In the genomic region with DNA sequence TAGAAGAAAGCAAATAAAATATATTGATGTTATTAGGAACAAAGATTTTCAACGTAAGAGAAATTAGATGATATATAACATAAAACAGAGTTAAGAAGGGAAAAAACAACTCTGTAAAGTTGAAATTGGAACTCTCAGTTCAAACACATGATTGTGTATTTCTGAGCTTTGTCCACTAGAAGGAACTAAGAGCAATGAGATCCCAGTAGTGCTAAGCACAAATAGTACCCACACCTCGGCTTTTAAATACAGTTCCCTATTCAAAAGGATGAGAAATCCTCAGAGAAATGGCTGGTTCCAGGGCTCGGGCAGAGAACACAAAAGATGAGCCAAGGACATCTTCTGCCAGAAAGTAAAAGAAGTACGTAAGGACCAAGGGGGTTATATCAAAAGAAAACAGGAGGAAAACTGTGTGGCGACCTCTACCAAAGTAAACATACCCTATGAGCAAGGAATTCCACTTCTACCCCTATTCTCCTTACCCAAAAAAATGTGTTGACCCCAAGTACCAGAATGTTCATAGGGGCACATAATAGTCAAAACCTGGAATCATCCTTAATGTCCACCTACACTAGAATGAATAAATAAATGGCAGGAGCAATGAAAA, we compare ENCODE assay signal across 9 cellular contexts.
A peak's percentile ranks its signal among the peaks of the same experiment; 100 is the strongest.
DNase-seq lines count a peak whose midpoint lies in the region; ATAC-seq lines count a peak whose summit lies in the region.
"Had no signal": no experiment of that assay in that cellular context is flagged by ENCODE, and none has a peak within 500 bp of the region (broad histone marks: within the 10 kb centered on the region; RNA-seq: fewer than 3 reads in every experiment).

No MANE protein-coding gene starts in this region.

- ATAC-seq in HG03457 (IDR thresholded peaks at IDR 0.05; ENCODE audit: unreplicated experiment), result no peak

- peak; percentile 65 for DNase-seq in NCI-H1092 treated with DMSO at 0.1 percent for 48 hours (lab: John Stamatoyannopoulos, UW)
- no peak for DNase-seq in NCI-H1092 (lab: John Stamatoyannopoulos, UW)
- peak; percentile 57 for DNase-seq in SHP77 treated with DMSO at 0.1 percent for 48 hours (lab: John Stamatoyannopoulos, UW)
- DNase-seq in fibroblast of gingiva (ENCODE audit: low read depth), result peak; percentile 42
- peak; percentile 15 for DNase-seq in smooth muscle cell of the brain vasculature (ENCODE audit: low read depth, low spot score)
- DNase-seq in nucleus accumbens (lab: John Stamatoyannopoulos, UW), result no peak
- DNase-seq in EL, result no peak
- DNase-seq: activated CD4-positive, alpha-beta T cell treated with anti-CD3 and anti-CD28 coated beads, Interleukin-2, amount 10 ng/mL, durations not matched to agents 24 days and 14 days had no signal

Comparison
In these comparisons a context has a peak if more than half of its experiments do, and no peak if none do; other contexts are left out.
1. DNase-seq: peak in NCI-H1092 treated with DMSO at 0.1 percent for 48 hours (single experiment), SHP77 treated with DMSO at 0.1 percent for 48 hours (single experiment), fibroblast of gingiva (single experiment) and smooth muscle cell of the brain vasculature (single experiment); none in NCI-H1092 (single experiment), nucleus accumbens (0 of 56) and EL (single experiment).